ENCODE assay signal across 1 cellular context in the genomic region with DNA sequence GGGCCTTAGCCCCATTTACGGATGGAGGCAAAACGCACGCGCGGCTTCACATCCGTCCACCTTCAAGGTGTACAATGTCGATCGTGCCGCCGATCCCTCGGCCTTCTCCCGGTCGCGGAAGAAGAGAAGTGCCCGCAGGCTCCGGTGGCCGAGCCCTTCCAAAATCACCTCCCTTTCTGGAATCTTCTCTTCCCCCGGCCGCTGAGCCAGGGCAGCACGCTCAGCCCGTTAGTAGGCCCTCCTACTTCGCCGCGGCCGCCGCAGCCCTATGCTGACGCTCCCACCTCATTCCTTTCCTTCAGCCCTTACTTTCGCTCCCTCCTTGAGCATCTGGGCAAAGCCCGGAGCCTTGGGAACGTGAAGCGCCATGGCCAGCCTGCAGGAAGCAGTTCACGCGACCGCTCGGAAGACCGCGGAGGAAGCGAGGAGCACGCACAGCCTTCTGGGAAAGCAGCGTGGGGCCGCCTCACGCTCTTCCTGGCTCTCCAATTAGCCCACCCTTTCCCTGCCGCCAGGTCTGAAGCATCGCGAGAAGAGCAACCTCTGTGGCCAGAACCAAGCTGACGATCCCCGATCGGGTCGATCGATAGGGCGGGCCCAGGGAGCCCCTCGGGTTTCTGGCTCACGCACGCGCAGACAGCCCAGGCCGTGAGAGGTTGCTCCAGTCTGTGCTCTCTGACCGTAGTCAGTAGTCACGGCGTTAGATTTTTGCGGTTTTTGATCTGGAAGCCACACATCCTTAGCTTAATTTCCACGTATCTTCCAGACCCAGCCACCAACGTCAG.
A peak's percentile ranks its signal among the peaks of the same experiment; 100 is the strongest.
TF ChIP-seq lines count a peak whose summit lies in the region.

CCT8 (minus strand) TSS at position 427 of the 785 bp plus-strand sequence; CDS start at position 369, 58 bp downstream.

TF ChIP-seq in HepG2, 621 proteins besides CTCF, POLR2A, EP300 and RAD21 (continued from another document and continues in another):
- no peak for TF ChIP-seq ZBTB10 (CRISPR knock-in tag; IDR thresholded peaks at IDR 0.05; ENCODE audit: borderline replicate concordance)
- no peak for TF ChIP-seq ZNF740 (CRISPR knock-in tag; IDR thresholded peaks at IDR 0.05)
- peak; percentile 52; the same call in 1 of the 2 replicates for TF ChIP-seq FOXC1 (CRISPR knock-in tag; IDR thresholded peaks at IDR 0.05; ENCODE audit: borderline replicate concordance)
- TF ChIP-seq ZSCAN9 (CRISPR knock-in tag; IDR thresholded peaks at IDR 0.05; ENCODE audit: borderline replicate concordance): peak; percentile 27; the same call in 1 of the 2 replicates
- no peak for TF ChIP-seq BRF2 (CRISPR knock-in tag; IDR thresholded peaks at IDR 0.05)
- TF ChIP-seq GTF3A (CRISPR knock-in tag; conservative IDR thresholded peaks at IDR 0.05): no peak
- TF ChIP-seq RFXAP (CRISPR knock-in tag; IDR thresholded peaks at IDR 0.05; ENCODE audit: borderline replicate concordance): peak; percentile 75; the same call in 1 of the 2 replicates
- TF ChIP-seq RNF2 (conservative IDR thresholded peaks at IDR 0.05; ENCODE audit: low read depth): peak; percentile 85
- TF ChIP-seq ZNF232 (CRISPR knock-in tag; IDR thresholded peaks at IDR 0.05; ENCODE audit: borderline replicate concordance): peak; percentile 97; the same call in 1 of the 2 replicates
- no peak for TF ChIP-seq REL (CRISPR knock-in tag; conservative IDR thresholded peaks at IDR 0.05)
- TF ChIP-seq, protein P1, sequence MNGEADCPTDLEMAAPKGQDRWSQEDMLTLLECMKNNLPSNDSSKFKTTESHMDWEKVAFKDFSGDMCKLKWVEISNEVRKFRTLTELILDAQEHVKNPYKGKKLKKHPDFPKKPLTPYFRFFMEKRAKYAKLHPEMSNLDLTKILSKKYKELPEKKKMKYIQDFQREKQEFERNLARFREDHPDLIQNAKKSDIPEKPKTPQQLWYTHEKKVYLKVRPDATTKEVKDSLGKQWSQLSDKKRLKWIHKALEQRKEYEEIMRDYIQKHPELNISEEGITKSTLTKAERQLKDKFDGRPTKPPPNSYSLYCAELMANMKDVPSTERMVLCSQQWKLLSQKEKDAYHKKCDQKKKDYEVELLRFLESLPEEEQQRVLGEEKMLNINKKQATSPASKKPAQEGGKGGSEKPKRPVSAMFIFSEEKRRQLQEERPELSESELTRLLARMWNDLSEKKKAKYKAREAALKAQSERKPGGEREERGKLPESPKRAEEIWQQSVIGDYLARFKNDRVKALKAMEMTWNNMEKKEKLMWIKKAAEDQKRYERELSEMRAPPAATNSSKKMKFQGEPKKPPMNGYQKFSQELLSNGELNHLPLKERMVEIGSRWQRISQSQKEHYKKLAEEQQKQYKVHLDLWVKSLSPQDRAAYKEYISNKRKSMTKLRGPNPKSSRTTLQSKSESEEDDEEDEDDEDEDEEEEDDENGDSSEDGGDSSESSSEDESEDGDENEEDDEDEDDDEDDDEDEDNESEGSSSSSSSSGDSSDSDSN (CRISPR knock-in tag; IDR thresholded peaks at IDR 0.05): peak; percentile 74
- TF ChIP-seq ZNF282 (IDR thresholded peaks at IDR 0.05; ENCODE audit: partially characterized antibody): no peak
- TF ChIP-seq ZNF354B (CRISPR knock-in tag; IDR thresholded peaks at IDR 0.05): no peak
- no peak for TF ChIP-seq ZNF782 (CRISPR knock-in tag; IDR thresholded peaks at IDR 0.05; ENCODE audit: borderline replicate concordance)
- TF ChIP-seq DNMT3B (CRISPR knock-in tag; conservative IDR thresholded peaks at IDR 0.05): no peak; the same call in 1 of the 2 replicates
- TF ChIP-seq AGO1 (IDR thresholded peaks at IDR 0.05; ENCODE audit: low read depth, low read length, poor library complexity, severe bottlenecking): no peak
- TF ChIP-seq TIGD3 (CRISPR knock-in tag; IDR thresholded peaks at IDR 0.05; ENCODE audit: borderline replicate concordance): peak; percentile 92; the same call in 1 of the 2 replicates
- peak; percentile 90 for TF ChIP-seq ZBTB38 (CRISPR knock-in tag; IDR thresholded peaks at IDR 0.05)
- TF ChIP-seq, protein P2, sequence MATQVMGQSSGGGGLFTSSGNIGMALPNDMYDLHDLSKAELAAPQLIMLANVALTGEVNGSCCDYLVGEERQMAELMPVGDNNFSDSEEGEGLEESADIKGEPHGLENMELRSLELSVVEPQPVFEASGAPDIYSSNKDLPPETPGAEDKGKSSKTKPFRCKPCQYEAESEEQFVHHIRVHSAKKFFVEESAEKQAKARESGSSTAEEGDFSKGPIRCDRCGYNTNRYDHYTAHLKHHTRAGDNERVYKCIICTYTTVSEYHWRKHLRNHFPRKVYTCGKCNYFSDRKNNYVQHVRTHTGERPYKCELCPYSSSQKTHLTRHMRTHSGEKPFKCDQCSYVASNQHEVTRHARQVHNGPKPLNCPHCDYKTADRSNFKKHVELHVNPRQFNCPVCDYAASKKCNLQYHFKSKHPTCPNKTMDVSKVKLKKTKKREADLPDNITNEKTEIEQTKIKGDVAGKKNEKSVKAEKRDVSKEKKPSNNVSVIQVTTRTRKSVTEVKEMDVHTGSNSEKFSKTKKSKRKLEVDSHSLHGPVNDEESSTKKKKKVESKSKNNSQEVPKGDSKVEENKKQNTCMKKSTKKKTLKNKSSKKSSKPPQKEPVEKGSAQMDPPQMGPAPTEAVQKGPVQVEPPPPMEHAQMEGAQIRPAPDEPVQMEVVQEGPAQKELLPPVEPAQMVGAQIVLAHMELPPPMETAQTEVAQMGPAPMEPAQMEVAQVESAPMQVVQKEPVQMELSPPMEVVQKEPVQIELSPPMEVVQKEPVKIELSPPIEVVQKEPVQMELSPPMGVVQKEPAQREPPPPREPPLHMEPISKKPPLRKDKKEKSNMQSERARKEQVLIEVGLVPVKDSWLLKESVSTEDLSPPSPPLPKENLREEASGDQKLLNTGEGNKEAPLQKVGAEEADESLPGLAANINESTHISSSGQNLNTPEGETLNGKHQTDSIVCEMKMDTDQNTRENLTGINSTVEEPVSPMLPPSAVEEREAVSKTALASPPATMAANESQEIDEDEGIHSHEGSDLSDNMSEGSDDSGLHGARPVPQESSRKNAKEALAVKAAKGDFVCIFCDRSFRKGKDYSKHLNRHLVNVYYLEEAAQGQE (IDR thresholded peaks at IDR 0.05; ENCODE audit: borderline replicate concordance in 1 of 2, low read depth in 1 of 2, low read length in 2 of 2): 0 out of 4 replicates have a peak, but pooled peaks of 1 of the 2 experiments have one; percentile 19
- no peak for TF ChIP-seq ETV6 (CRISPR knock-in tag; conservative IDR thresholded peaks at IDR 0.05)
- TF ChIP-seq, protein P3, sequence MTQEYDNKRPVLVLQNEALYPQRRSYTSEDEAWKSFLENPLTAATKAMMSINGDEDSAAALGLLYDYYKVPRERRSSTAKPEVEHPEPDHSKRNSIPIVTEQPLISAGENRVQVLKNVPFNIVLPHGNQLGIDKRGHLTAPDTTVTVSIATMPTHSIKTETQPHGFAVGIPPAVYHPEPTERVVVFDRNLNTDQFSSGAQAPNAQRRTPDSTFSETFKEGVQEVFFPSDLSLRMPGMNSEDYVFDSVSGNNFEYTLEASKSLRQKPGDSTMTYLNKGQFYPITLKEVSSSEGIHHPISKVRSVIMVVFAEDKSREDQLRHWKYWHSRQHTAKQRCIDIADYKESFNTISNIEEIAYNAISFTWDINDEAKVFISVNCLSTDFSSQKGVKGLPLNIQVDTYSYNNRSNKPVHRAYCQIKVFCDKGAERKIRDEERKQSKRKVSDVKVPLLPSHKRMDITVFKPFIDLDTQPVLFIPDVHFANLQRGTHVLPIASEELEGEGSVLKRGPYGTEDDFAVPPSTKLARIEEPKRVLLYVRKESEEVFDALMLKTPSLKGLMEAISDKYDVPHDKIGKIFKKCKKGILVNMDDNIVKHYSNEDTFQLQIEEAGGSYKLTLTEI (CRISPR knock-in tag; conservative IDR thresholded peaks at IDR 0.05): no peak
- no peak for TF ChIP-seq ZNF296 (CRISPR knock-in tag; conservative IDR thresholded peaks at IDR 0.05)
- TF ChIP-seq HHEX (CRISPR knock-in tag; IDR thresholded peaks at IDR 0.05): no peak
- no peak for TF ChIP-seq PTBP1 (IDR thresholded peaks at IDR 0.05; ENCODE audit: low read depth, low read length, poor library complexity, severe bottlenecking)
- TF ChIP-seq JUND (CRISPR knock-in tag; IDR thresholded peaks at IDR 0.05): no peak
- peak; percentile 62 for TF ChIP-seq MXD1 (CRISPR knock-in tag; IDR thresholded peaks at IDR 0.05)
- TF ChIP-seq, protein P4, sequence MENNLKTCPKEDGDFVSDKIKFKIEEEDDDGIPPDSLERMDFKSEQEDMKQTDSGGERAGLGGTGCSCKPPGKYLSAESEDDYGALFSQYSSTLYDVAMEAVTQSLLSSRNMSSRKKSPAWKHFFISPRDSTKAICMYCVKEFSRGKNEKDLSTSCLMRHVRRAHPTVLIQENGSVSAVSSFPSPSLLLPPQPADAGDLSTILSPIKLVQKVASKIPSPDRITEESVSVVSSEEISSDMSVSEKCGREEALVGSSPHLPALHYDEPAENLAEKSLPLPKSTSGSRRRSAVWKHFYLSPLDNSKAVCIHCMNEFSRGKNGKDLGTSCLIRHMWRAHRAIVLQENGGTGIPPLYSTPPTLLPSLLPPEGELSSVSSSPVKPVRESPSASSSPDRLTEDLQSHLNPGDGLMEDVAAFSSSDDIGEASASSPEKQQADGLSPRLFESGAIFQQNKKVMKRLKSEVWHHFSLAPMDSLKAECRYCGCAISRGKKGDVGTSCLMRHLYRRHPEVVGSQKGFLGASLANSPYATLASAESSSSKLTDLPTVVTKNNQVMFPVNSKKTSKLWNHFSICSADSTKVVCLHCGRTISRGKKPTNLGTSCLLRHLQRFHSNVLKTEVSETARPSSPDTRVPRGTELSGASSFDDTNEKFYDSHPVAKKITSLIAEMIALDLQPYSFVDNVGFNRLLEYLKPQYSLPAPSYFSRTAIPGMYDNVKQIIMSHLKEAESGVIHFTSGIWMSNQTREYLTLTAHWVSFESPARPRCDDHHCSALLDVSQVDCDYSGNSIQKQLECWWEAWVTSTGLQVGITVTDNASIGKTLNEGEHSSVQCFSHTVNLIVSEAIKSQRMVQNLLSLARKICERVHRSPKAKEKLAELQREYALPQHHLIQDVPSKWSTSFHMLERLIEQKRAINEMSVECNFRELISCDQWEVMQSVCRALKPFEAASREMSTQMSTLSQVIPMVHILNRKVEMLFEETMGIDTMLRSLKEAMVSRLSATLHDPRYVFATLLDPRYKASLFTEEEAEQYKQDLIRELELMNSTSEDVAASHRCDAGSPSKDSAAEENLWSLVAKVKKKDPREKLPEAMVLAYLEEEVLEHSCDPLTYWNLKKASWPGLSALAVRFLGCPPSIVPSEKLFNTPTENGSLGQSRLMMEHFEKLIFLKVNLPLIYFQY (CRISPR knock-in tag; IDR thresholded peaks at IDR 0.05; ENCODE audit: borderline replicate concordance): peak; percentile 84
- TF ChIP-seq ZNF205 (CRISPR knock-in tag; IDR thresholded peaks at IDR 0.05): peak; percentile 77
- peak; percentile 84 for TF ChIP-seq FOXK1 (CRISPR knock-in tag; IDR thresholded peaks at IDR 0.05; ENCODE audit: borderline replicate concordance, low read depth)
- TF ChIP-seq, protein P5, sequence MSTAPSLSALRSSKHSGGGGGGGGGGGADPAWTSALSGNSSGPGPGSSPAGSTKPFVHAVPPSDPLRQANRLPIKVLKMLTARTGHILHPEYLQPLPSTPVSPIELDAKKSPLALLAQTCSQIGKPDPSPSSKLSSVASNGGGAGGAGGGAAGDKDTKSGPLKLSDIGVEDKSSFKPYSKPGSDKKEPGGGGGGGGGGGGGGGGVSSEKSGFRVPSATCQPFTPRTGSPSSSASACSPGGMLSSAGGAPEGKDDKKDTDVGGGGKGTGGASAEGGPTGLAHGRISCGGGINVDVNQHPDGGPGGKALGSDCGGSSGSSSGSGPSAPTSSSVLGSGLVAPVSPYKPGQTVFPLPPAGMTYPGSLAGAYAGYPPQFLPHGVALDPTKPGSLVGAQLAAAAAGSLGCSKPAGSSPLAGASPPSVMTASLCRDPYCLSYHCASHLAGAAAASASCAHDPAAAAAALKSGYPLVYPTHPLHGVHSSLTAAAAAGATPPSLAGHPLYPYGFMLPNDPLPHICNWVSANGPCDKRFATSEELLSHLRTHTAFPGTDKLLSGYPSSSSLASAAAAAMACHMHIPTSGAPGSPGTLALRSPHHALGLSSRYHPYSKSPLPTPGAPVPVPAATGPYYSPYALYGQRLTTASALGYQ (CRISPR knock-in tag; IDR thresholded peaks at IDR 0.05): peak; percentile 53; the same call in 1 of the 2 replicates
- no peak for TF ChIP-seq SP140L (CRISPR knock-in tag; IDR thresholded peaks at IDR 0.05; ENCODE audit: borderline replicate concordance)
- TF ChIP-seq ZNF550 (CRISPR knock-in tag; IDR thresholded peaks at IDR 0.05; ENCODE audit: borderline replicate concordance): no peak
